Comparison of ENCODE assay signal across 8 cellular contexts in genomic region chr9:68560131-68560844, GRCh38. TPM values are rescaled to one million over a fixed set of nuclear protein-coding genes. Genes with fewer than 3 reads are reported as not detected.
A peak's percentile ranks its signal among the peaks of the same experiment; 100 is the strongest.
DNase-seq lines count a peak whose midpoint lies in the region; ATAC-seq and TF ChIP-seq lines count a peak whose summit lies in the region.

No MANE protein-coding gene starts in this region.

- DNase-seq in AG10803 (ENCODE audit: low read depth) (peak; percentile 3), GM20000 (ENCODE audit: low spot score) (peak; percentile 46), OCI-LY7 (ENCODE audit: low spot score) (peak; percentile 54), right cardiac atrium (peak; percentile 61 to 83 (median 76))
- peak; percentile 16 to 58 for DNase-seq in stimulated activated CD4-positive, alpha-beta T cell treated with anti-CD3 and anti-CD28 coated beads, Interleukin-12 subunit alpha, Interleukin-12 subunit beta, amount 100 ng/mL, for 24 hours (ENCODE audit: low read depth in 2 of 2)

- WGBS in right cardiac atrium = 36% methylated on average over 14 of the region's 14 CpGs

- no peak overlapping the region for H3K4me3 ChIP-seq in AG10803 (ENCODE audit: low read length)
- no peak overlapping the region for H3K4me3 ChIP-seq in OCI-LY7 (ENCODE audit: low read depth, low read length, poor library complexity, severe bottlenecking)
- H3K4me3 ChIP-seq in right cardiac atrium (ENCODE audit: low read length) = no peak overlapping the region

- TF ChIP-seq CTCF in AG10803 (conservative IDR thresholded peaks at IDR 0.05; ENCODE audit: low read length) = peak; percentile 38
- TF ChIP-seq CTCF in GM20000 (IDR thresholded peaks at IDR 0.05; ENCODE audit: extremely low read depth, missing control alignments) = peak; percentile 58
- TF ChIP-seq CTCF in OCI-LY7 (conservative IDR thresholded peaks at IDR 0.05; ENCODE audit: low read length) = peak; percentile 80

- no peaks in the 10 kb centered on the region for H3K9me3 ChIP-seq in OCI-LY7 (ENCODE audit: low read length)
- H3K9me3 ChIP-seq in right cardiac atrium (ENCODE audit: control insufficient read depth, low read length) = no peaks in the 10 kb centered on the region

- H3K4me1 ChIP-seq in OCI-LY7 (ENCODE audit: insufficient read depth, low read length, poor library complexity, severe bottlenecking) = no peaks in the 10 kb centered on the region
- H3K4me1 ChIP-seq in right cardiac atrium (ENCODE audit: control insufficient read depth, insufficient read depth, low read length) = peaks cover 8% of the 10 kb centered on the region

- CTCF ChIA-PET in OCI-LY7 (lab: Charles Lee; ENCODE audit: unreplicated experiment) = interaction anchor here (1.5 kb wide), 1 partner anchor 8 kb away, joined by 4 read pairs; no protein-coding TSS in a partner anchor

- no peak overlapping the region for H3K27ac Mint-ChIP-seq in activated naive CD8-positive, alpha-beta T cell

- POLR2A ChIA-PET in OCI-LY7 (lab: Charles Lee) = interaction anchor here (0.8 to 2.2 kb wide), 3 partner anchors 8 to 126 kb away, joined by 3 to 13 read pairs (median 3); no protein-coding TSS in a partner anchor

- no peaks in the 10 kb centered on the region for H3K36me3 Mint-ChIP-seq in activated naive CD8-positive, alpha-beta T cell

- no peaks in the 10 kb centered on the region for H3K27me3 ChIP-seq in right cardiac atrium (ENCODE audit: control insufficient read depth, insufficient read depth)

- peaks cover 21% of the 10 kb centered on the region for H3K27me3 Mint-ChIP-seq in activated naive CD8-positive, alpha-beta T cell

- no peak overlapping the region for H3K27ac ChIP-seq in OCI-LY7 (ENCODE audit: low read depth, low read length, poor library complexity, severe bottlenecking)
- H3K27ac ChIP-seq in right cardiac atrium (ENCODE audit: low read length) = peak overlapping the region; percentile 14

- intact Hi-C loops in OCI-LY7 (cut with micrococcal nuclease; ENCODE audit: unreplicated experiment) (no loop called here), right cardiac atrium (cut with DNase I) (no loop called here)

- no peaks in the 10 kb centered on the region for H3K36me3 ChIP-seq in OCI-LY7 (ENCODE audit: insufficient read depth, low read length)

- no TSS peak for BruUV-seq in OCI-LY7 (replicated peaks; lab: Mats Ljungman, UMichigan)

- H3K9me2 ChIP-seq in OCI-LY7 (ENCODE audit: insufficient read depth, low read length) = no peaks in the 10 kb centered on the region

- ATAC-seq in right cardiac atrium (peak; percentile 71 to 89), HG03196 (IDR thresholded peaks at IDR 0.05; ENCODE audit: unreplicated experiment) (no peak), HG02571 (IDR thresholded peaks at IDR 0.05; ENCODE audit: unreplicated experiment) (no peak)

- no peak overlapping the region for H3K4me2 ChIP-seq in OCI-LY7 (ENCODE audit: low read length)

- no peak overlapping the region for H2AFZ ChIP-seq in OCI-LY7 (ENCODE audit: low read length)

- no peaks in the 10 kb centered on the region for H3K79me2 ChIP-seq in OCI-LY7 (ENCODE audit: insufficient read depth, low read depth, low read length)

- H3K4me3 Mint-ChIP-seq in activated naive CD8-positive, alpha-beta T cell = peak overlapping the region; percentile 4

- no peaks in the 10 kb centered on the region for H3K9me3 Mint-ChIP-seq in activated naive CD8-positive, alpha-beta T cell (ENCODE audit: low read depth)

- H3K4me1 Mint-ChIP-seq in activated naive CD8-positive, alpha-beta T cell (ENCODE audit: low read depth) = peaks cover 13% of the 10 kb centered on the region

- no peaks in the 10 kb centered on the region for H4K20me1 ChIP-seq in OCI-LY7 (ENCODE audit: insufficient read depth, low read length)

RNA-seq across cellular contexts. Expression of gene TMEM252, which starts 19.6 kb away (rescaled TPM):
- not detected in 2 replicates for total RNA-seq in OCI-LY7 (2014; rRNA removed; shearing (Covaris generic))
- not detected in 2 replicates for total RNA-seq in OCI-LY7 (2022)
- not detected for total RNA-seq in right cardiac atrium
- 0.16 TPM for polyA plus RNA-seq in right cardiac atrium

Comparison
In these comparisons a context has a peak if more than half of its experiments do, and no peak if none do; other contexts are left out.
1. DNase-seq: peak in every context shown above with its lines; median percentile 76 in right cardiac atrium; 54 in OCI-LY7; 46 in GM20000; 37 in stimulated activated CD4-positive, alpha-beta T cell treated with anti-CD3 and anti-CD28 coated beads, Interleukin-12 subunit alpha, Interleukin-12 subunit beta, amount 100 ng/mL, for 24 hours; 3 in AG10803.
2. ATAC-seq: peak in right cardiac atrium (2 of 2); none in HG03196 (single experiment) and HG02571 (single experiment).
3. Peak in every context shown above with its lines, with median percentiles within 50 percentile points of each other: CTCF ChIP-seq.